In genomic region chr9:38445154-38446043, GRCh38 we compare ENCODE assay signal across 11 cellular contexts. TPM values are rescaled to one million over a fixed set of nuclear protein-coding genes. Genes with fewer than 3 reads are reported as not detected.
DNase-seq lines count a peak whose midpoint lies in the region; ATAC-seq, FAIRE-seq and TF ChIP-seq lines count a peak whose summit lies in the region.
"Had no signal": no experiment of that assay in that cellular context is flagged by ENCODE, and none has a peak within 500 bp of the region (broad histone marks: within the 10 kb centered on the region; RNA-seq: fewer than 3 reads in every experiment).

No MANE protein-coding gene starts in this region.

- H3K14ac ChIP-seq in H1 (ENCODE audit: insufficient read length), result no peak overlapping the region

- no peak for TF ChIP-seq CTCF in H1 (IDR thresholded peaks at IDR 0.05; ENCODE audit: control extremely low read depth in 1 of 3, insufficient read depth in 1 of 3, low read depth in 1 of 3, low read length in 3 of 3)

- no peak overlapping the region for H4K5ac ChIP-seq in H1 (ENCODE audit: insufficient read length, low read depth, low read length)

- H3K23ac ChIP-seq in H1 (ENCODE audit: insufficient read length), result no peak overlapping the region

- no peak for TF ChIP-seq POLR2A in H1 (IDR thresholded peaks at IDR 0.05; ENCODE audit: control extremely low read depth in 1 of 2, low read depth in 2 of 2, low read length in 2 of 2)

- CTCF ChIA-PET in H1 (lab: Charles Lee; ENCODE audit: partially characterized antibody), result interaction anchor here (0.8 kb wide), 1 partner anchor 787 kb away, joined by 3 read pairs; no protein-coding TSS in a partner anchor
- CTCF ChIA-PET in CD4-positive, alpha-beta memory T cell (lab: Charles Lee; ENCODE audit: partially characterized antibody), result interaction anchor here (1.1 kb wide), 1 partner anchor 12 kb away, joined by 3 read pairs; no protein-coding TSS in a partner anchor

- no peaks in the 10 kb centered on the region for H3K9me3 Mint-ChIP-seq in activated T-cell treated with anti-CD3 and anti-CD28 coated beads, Interleukin-2, amount 50 U/mL, for 4 hours
- H3K9me3 Mint-ChIP-seq in CD4-positive, alpha-beta memory T cell, result peaks cover 0 to 7% (median 3%) of the 10 kb centered on the region in 8 donors

- no peak overlapping the region for H2BK20ac ChIP-seq in H1 (ENCODE audit: low read length)

- H3K4me1 Mint-ChIP-seq in activated T-cell treated with anti-CD3 and anti-CD28 coated beads, Interleukin-2, amount 50 U/mL, for 4 hours (ENCODE audit: low read depth), result no peaks in the 10 kb centered on the region
- peaks cover 0 to 2% (median 0%) of the 10 kb centered on the region in 4 donors for H3K4me1 Mint-ChIP-seq in CD4-positive, alpha-beta memory T cell

- no peak overlapping the region for H3K4ac ChIP-seq in H1 (replicated peaks; ENCODE audit: insufficient read length, low read depth, low read length)

- no peaks in the 10 kb centered on the region for H3K36me3 ChIP-seq in H1 (ENCODE audit: control insufficient read depth in 2 of 4, insufficient read depth in 4 of 4, low read length in 3 of 4)
- H3K36me3 ChIP-seq in CD4-positive, alpha-beta memory T cell (ENCODE audit: insufficient read depth, low read length), result no peaks in the 10 kb centered on the region

- TF ChIP-seq RAD21 in H1 (IDR thresholded peaks at IDR 0.05 in 1 of 2, conservative IDR thresholded peaks at IDR 0.05 in 1 of 2; ENCODE audit: low read depth in 2 of 2, low read length in 2 of 2), result no peak

- H3K4me2 ChIP-seq in H1 (ENCODE audit: insufficient read depth in 1 of 2, low read depth in 2 of 2, low read length in 2 of 2), result no peak overlapping the region

- H3K27me3 Mint-ChIP-seq in activated T-cell treated with anti-CD3 and anti-CD28 coated beads, Interleukin-2, amount 50 U/mL, for 4 hours (ENCODE audit: low read depth), result peaks cover 18% of the 10 kb centered on the region
- peaks cover 2 to 15% of the 10 kb centered on the region in 2 donors for H3K27me3 Mint-ChIP-seq in CD4-positive, alpha-beta memory T cell

- H3K79me2 ChIP-seq in H1 (ENCODE audit: control insufficient read depth in 1 of 2, insufficient read depth in 2 of 2, low read length in 2 of 2), result no peaks in the 10 kb centered on the region

- no peak overlapping the region for H3K27ac ChIP-seq in H1 (ENCODE audit: low read depth, low read length)
- H3K27ac ChIP-seq in CD4-positive, alpha-beta memory T cell (ENCODE audit: low read depth, low read length), result no peak overlapping the region

- H2BK5ac ChIP-seq in H1 (ENCODE audit: low read depth, low read length), result no peak overlapping the region

- intact Hi-C loops in CD4-positive, alpha-beta memory T cell (cut with micrococcal nuclease), result no loop called here

- no peaks in the 10 kb centered on the region for H3K79me1 ChIP-seq in H1 (ENCODE audit: low read depth, low read length)

- H3K27ac Mint-ChIP-seq in CD4-positive, alpha-beta memory T cell, result no peak overlapping the region

- no peak overlapping the region for H3K18ac ChIP-seq in H1 (ENCODE audit: extremely low read depth, low read length)

- no peak for FAIRE-seq in H1 (lab: Jason Lieb, UNC)

- no peak overlapping the region for H2BK12ac ChIP-seq in H1 (ENCODE audit: low read depth, low read length)

- ATAC-seq in GM18867 (IDR thresholded peaks at IDR 0.05; ENCODE audit: unreplicated experiment), result peak; percentile 94
- ATAC-seq in GM21576 (IDR thresholded peaks at IDR 0.05; ENCODE audit: unreplicated experiment), result peak; percentile 90
- peak; percentile 93 for ATAC-seq in HG03342 (IDR thresholded peaks at IDR 0.05; ENCODE audit: unreplicated experiment)
- no peak for ATAC-seq in activated T-cell treated with anti-CD3 and anti-CD28 coated beads, Interleukin-2, amount 50 U/mL, for 4 hours

- H3K4me3 Mint-ChIP-seq in activated T-cell treated with anti-CD3 and anti-CD28 coated beads, Interleukin-2, amount 50 U/mL, for 4 hours, result no peak overlapping the region
- no peak overlapping the region for H3K4me3 Mint-ChIP-seq in CD4-positive, alpha-beta memory T cell

- DNase-seq in H1 (ENCODE audit: low read depth in 1 of 2, low spot score in 2 of 2), result no peak
- no peak for DNase-seq in activated T-cell treated with anti-CD3 and anti-CD28 coated beads, Interleukin-2, amount 50 U/mL, for 4 hours
- DNase-seq in NCI-H526 (lab: John Stamatoyannopoulos, UW), result no peak
- DNase-seq in CD4-positive, alpha-beta memory T cell, result no peak
- DNase-seq in NCI-H2081 treated with DMSO at 0.1 percent for 48 hours (lab: John Stamatoyannopoulos, UW), result no peak
- DNase-seq: activated naive CD4-positive, alpha-beta T cell treated with anti-CD3 and anti-CD28 coated beads, Interleukin-2, amount 50 U/mL, for 16 hours; Calu3; effector CD4-positive, alpha-beta T cell had no signal

- no peaks in the 10 kb centered on the region for H4K20me1 ChIP-seq in H1 (replicated peaks in 1 of 2; ENCODE audit: control insufficient read depth in 1 of 2, insufficient read depth in 2 of 2, low read length in 2 of 2)

- H3K4me1 ChIP-seq in H1 (replicated peaks in 1 of 4; ENCODE audit: control insufficient read depth in 3 of 4, insufficient read depth in 4 of 4, low read length in 3 of 4), result no peaks in the 10 kb centered on the region
- no peaks in the 10 kb centered on the region for H3K4me1 ChIP-seq in CD4-positive, alpha-beta memory T cell (ENCODE audit: insufficient read depth, low read length)

- H3K4me3 ChIP-seq in H1 (ENCODE audit: extremely low read depth in 1 of 4, insufficient read depth in 2 of 4, low read depth in 3 of 4, low read length in 4 of 4), result no peak overlapping the region
- no peak overlapping the region for H3K4me3 ChIP-seq in CD4-positive, alpha-beta memory T cell (ENCODE audit: low read length in 2 of 2)

- H3K56ac ChIP-seq in H1 (replicated peaks; ENCODE audit: insufficient read length, low read depth, low read length), result no peak overlapping the region

- POLR2A ChIA-PET in H1 (lab: Charles Lee; ENCODE audit: partially characterized antibody), result no interaction called here
- POLR2A ChIA-PET in CD4-positive, alpha-beta memory T cell (lab: Charles Lee; ENCODE audit: partially characterized antibody), result no interaction called here

- 87% methylated on average over 11 of the region's 11 CpGs; no CpG with 5 or more reads in 1 of the 2 experiments for WGBS in H1 (ENCODE audit: extremely low coverage in 1 of 2, insufficient coverage in 1 of 2, insufficient read length in 1 of 2, insufficient replicate concordance in 2 of 2, low coverage in 1 of 2, low lambda C conversion rate in 2 of 2, missing lambda C conversion rate in 1 of 2), 2 experiments

- H2AK5ac ChIP-seq in H1 (ENCODE audit: low read depth, low read length), result no peak overlapping the region

- no peak for TF ChIP-seq EP300 in H1 (IDR thresholded peaks at IDR 0.05; ENCODE audit: borderline replicate concordance in 1 of 2, low read depth in 2 of 2, low read length in 2 of 2)

- no peak overlapping the region for H2AFZ ChIP-seq in H1 (ENCODE audit: low read length)

- peak overlapping the region; percentile 46 for H4K8ac ChIP-seq in H1 (ENCODE audit: extremely low read depth, insufficient read depth, low read length)

- no peaks in the 10 kb centered on the region for H3K27me3 ChIP-seq in H1 (replicated peaks in 1 of 4; ENCODE audit: control insufficient read depth in 3 of 4, extremely low read depth in 1 of 4, insufficient read depth in 3 of 4, low read length in 3 of 4)
- no peaks in the 10 kb centered on the region for H3K27me3 ChIP-seq in CD4-positive, alpha-beta memory T cell (ENCODE audit: insufficient read depth, low read length)

- no peaks in the 10 kb centered on the region for H3K36me3 Mint-ChIP-seq in activated T-cell treated with anti-CD3 and anti-CD28 coated beads, Interleukin-2, amount 50 U/mL, for 4 hours (ENCODE audit: insufficient read depth)
- H3K36me3 Mint-ChIP-seq in CD4-positive, alpha-beta memory T cell, result peaks cover 0 to 4% of the 10 kb centered on the region in 2 donors

- H3K9me3 ChIP-seq in H1 (ENCODE audit: insufficient read depth in 2 of 2, low read depth in 1 of 2, low read length in 1 of 2), result no peaks in the 10 kb centered on the region
- H3K9me3 ChIP-seq in CD4-positive, alpha-beta memory T cell (ENCODE audit: control insufficient read depth in 1 of 2, low read length in 2 of 2), result no peaks in the 10 kb centered on the region

- no peak overlapping the region for H3K9ac ChIP-seq in H1 (replicated peaks in 1 of 4; ENCODE audit: extremely low read depth in 1 of 4, low read depth in 3 of 4, low read length in 3 of 4)

- H3K23me2 ChIP-seq in H1 (ENCODE audit: low read depth, low read length), result no peaks in the 10 kb centered on the region

- H2BK120ac ChIP-seq in H1 (replicated peaks; ENCODE audit: low read depth, low read length), result no peak overlapping the region

- H2BK15ac ChIP-seq in H1 (ENCODE audit: low read length), result 0 out of 2 replicates have a peak overlapping the region, but pooled peaks have one; percentile 12

- H4K91ac ChIP-seq in H1 (replicated peaks; ENCODE audit: insufficient read length, low read length), result no peak overlapping the region

RNA-seq across cellular contexts. Expression of gene IGFBPL1, which starts 21.1 kb away (rescaled TPM):
- total RNA-seq in H1 (2021; fragmentation: NEBNext Ultra II Directional; extraction: Animal tissue kit (Norgen Biotek cat#: 25700)), result 33.8 and 36.6 TPM in 2 replicates
- polyA plus RNA-seq in H1 (2011; rRNA removed), result 30.9 and 31.3 TPM in 2 replicates
- 42.2 TPM for polyA plus RNA-seq in H1 (2011; cell fraction: cytosol; rRNA removed)
- 23.0 TPM for polyA plus RNA-seq in H1 (2011; cell fraction: nucleus; rRNA removed)
- polyA plus RNA-seq in H1 (2012, experiment 1 of 2), result 36.6 to 43.7 TPM (median 39.6 TPM) in 4 replicates
- 20.7 TPM for polyA plus RNA-seq in H1 (2012, experiment 2 of 2)
- 21.9 TPM for polyA plus RNA-seq in H1 (2013, experiment 1 of 2)
- polyA plus RNA-seq in H1 (2013, experiment 2 of 2), result 22.9 TPM
- polyA minus RNA-seq in H1 (2011; rRNA and poly(A)+ RNA removed), result 43.9 and 44.9 TPM in 2 replicates
- 66.6 TPM for polyA minus RNA-seq in H1 (2011; cell fraction: cytosol; rRNA and poly(A)+ RNA removed)
- polyA minus RNA-seq in H1 (2011; cell fraction: nucleus; rRNA and poly(A)+ RNA removed), result 31.0 TPM
- total RNA-seq in activated T-cell treated with anti-CD3 and anti-CD28 coated beads, Interleukin-2, amount 50 U/mL, for 4 hours, result under 1 TPM in 1 of 3 donors, not detected in 2; 0.24 TPM
- total RNA-seq in CD4-positive, alpha-beta memory T cell, result not detected
- not detected for polyA plus RNA-seq in CD4-positive, alpha-beta memory T cell

RNA-seq across cellular contexts. Expression of gene ALDH1B1, which starts 52.9 kb away (rescaled TPM):
- 78.5 and 78.7 TPM in 2 replicates for total RNA-seq in H1 (2021; fragmentation: NEBNext Ultra II Directional; extraction: Animal tissue kit (Norgen Biotek cat#: 25700))
- 41.6 and 52.4 TPM in 2 replicates for polyA plus RNA-seq in H1 (2011; rRNA removed)
- polyA plus RNA-seq in H1 (2011; cell fraction: cytosol; rRNA removed), result 53.9 TPM
- polyA plus RNA-seq in H1 (2011; cell fraction: nucleus; rRNA removed), result 44.8 TPM
- polyA plus RNA-seq in H1 (2012, experiment 1 of 2), result 51.5 to 64.7 TPM (median 54.2 TPM) in 4 replicates
- polyA plus RNA-seq in H1 (2012, experiment 2 of 2), result 34.2 TPM
- 37.2 TPM for polyA plus RNA-seq in H1 (2013, experiment 1 of 2)
- 38.1 TPM for polyA plus RNA-seq in H1 (2013, experiment 2 of 2)
- polyA minus RNA-seq in H1 (2011; rRNA and poly(A)+ RNA removed), result 84.4 and 92.7 TPM in 2 replicates
- 56.1 TPM for polyA minus RNA-seq in H1 (2011; cell fraction: cytosol; rRNA and poly(A)+ RNA removed)
- 29.8 TPM for polyA minus RNA-seq in H1 (2011; cell fraction: nucleus; rRNA and poly(A)+ RNA removed)
- 10 to 100 TPM; 15.7 to 26.9 (median 22.0) TPM for total RNA-seq in activated T-cell treated with anti-CD3 and anti-CD28 coated beads, Interleukin-2, amount 50 U/mL, for 4 hours
- 1 to 10 TPM; 3.6 to 4.1 TPM for total RNA-seq in CD4-positive, alpha-beta memory T cell
- 10 to 100 TPM; 10.5 TPM for polyA plus RNA-seq in CD4-positive, alpha-beta memory T cell

Comparison
In these comparisons a context has a peak if more than half of its experiments do, and no peak if none do; other contexts are left out.
1. ATAC-seq: peak in GM18867 (single experiment), GM21576 (single experiment) and HG03342 (single experiment); none in activated T-cell treated with anti-CD3 and anti-CD28 coated beads, Interleukin-2, amount 50 U/mL, for 4 hours (0 of 2).
2. RNA of gene IGFBPL1, which starts 21.1 kb away (total RNA-seq): 33.8 to 36.6 TPM in H1; not detected in CD4-positive, alpha-beta memory T cell and 0.24 TPM in activated T-cell treated with anti-CD3 and anti-CD28 coated beads, Interleukin-2, amount 50 U/mL, for 4 hours; every median in the first group is over 10 times any median in the second.